In the genomic region with DNA sequence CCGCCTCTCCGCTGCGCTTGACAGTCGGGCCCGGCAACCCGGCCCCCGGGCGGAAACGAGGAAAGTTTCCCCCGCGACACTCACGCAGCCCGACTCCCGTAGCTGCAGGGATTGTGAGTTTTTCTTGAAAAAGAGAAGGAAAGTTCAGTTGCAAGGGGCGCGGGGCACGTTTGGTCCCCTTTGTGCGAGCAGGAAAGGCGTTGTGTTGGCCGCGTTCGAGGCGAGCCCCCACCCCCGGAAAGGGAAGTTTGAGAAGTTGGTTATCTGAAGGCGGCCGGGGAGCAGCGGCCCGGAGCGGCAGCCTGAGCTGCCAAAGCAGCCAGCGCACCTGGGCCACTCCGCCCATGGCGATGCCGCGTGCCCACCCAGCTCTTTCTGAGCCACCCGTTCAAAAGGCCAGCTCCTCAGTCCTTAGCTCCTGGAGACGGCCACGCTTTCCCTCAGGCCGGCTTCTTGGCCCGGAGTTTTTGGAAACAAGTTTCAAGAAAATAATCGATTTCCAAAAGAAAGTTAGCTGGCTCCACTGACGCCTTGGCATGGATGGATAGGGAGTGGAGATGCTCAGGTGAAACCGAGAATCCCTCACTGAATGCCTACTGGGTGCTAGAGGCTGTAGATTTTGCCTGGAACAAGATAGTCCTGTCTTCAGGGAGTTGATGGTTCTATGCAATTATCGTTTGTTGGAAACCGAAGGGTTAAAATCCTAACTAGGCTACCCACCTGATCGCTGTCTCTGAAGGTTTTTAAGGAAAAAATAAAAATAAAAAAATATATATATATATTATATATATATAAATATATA, we compare ENCODE assay signal across 8 cellular contexts. TPM values are rescaled to one million over a fixed set of nuclear protein-coding genes. Genes with fewer than 3 reads are reported as not detected.
DNase-seq lines count a peak whose midpoint lies in the region; ATAC-seq, FAIRE-seq and TF ChIP-seq lines count a peak whose summit lies in the region.

No MANE protein-coding gene starts in this region.

- TF ChIP-seq CTCF in WTC11 (IDR thresholded peaks at IDR 0.05) = no peak
- no peak for TF ChIP-seq CTCF in choroid plexus epithelial cell (conservative IDR thresholded peaks at IDR 0.05; ENCODE audit: low read depth, low read length)
- TF ChIP-seq CTCF in HepG2 (CRISPR knock-in tag; IDR thresholded peaks at IDR 0.05) = no peak

- peak; percentile 52 for ATAC-seq in GM21447 (IDR thresholded peaks at IDR 0.05; ENCODE audit: unreplicated experiment)
- peak; percentile 48 for ATAC-seq in WTC11
- peak; percentile 13 for ATAC-seq in HepG2

- no peak for TF ChIP-seq RAD21 in HepG2 (CRISPR knock-in tag; IDR thresholded peaks at IDR 0.05)

- H3K9me3 ChIP-seq in CD4-positive, alpha-beta memory T cell (ENCODE audit: control insufficient read depth in 1 of 2, low read length in 2 of 2) = no peaks in the 10 kb centered on the region
- no peaks in the 10 kb centered on the region for H3K9me3 ChIP-seq in HepG2 (ENCODE audit: low read length)

- no peaks in the 10 kb centered on the region for H3K9me3 Mint-ChIP-seq in CD4-positive, alpha-beta memory T cell
- H3K9me3 Mint-ChIP-seq in WTC11 = no peaks in the 10 kb centered on the region

- WGBS in HepG2 (ENCODE audit: low lambda C conversion rate) = under 1% methylated on average over 18 of the region's 45 CpGs

- peaks cover 5 to 21% of the 10 kb centered on the region in 2 donors for H3K36me3 Mint-ChIP-seq in CD4-positive, alpha-beta memory T cell
- H3K36me3 Mint-ChIP-seq in WTC11 = no peaks in the 10 kb centered on the region

- peak in 1 of 2 experiments; percentile 50; a peak in 3 of 4 replicates for TF ChIP-seq POLR2A in HepG2 (IDR thresholded peaks at IDR 0.05; ENCODE audit: insufficient read depth in 1 of 2, low read depth in 2 of 2, low read length in 2 of 2)

- intact Hi-C loops in CD4-positive, alpha-beta memory T cell (cut with micrococcal nuclease) = loop anchor here (1.0 to 2.0 kb wide), 2 partner anchors 24 to 52 kb away; no protein-coding TSS in a partner anchor
- intact Hi-C loops in HepG2 (cut with micrococcal nuclease; ENCODE audit: unreplicated experiment) = loop anchor here (2.0 to 5.0 kb wide), 3 partner anchors 95 to 260 kb away; no protein-coding TSS in a partner anchor

- TF ChIP-seq EP300 in HepG2 (IDR thresholded peaks at IDR 0.05; ENCODE audit: low read depth in 2 of 2, low read length in 2 of 2) (no peak), HepG2 (CRISPR knock-in tag; IDR thresholded peaks at IDR 0.05; ENCODE audit: borderline replicate concordance) (no peak)

- no peaks in the 10 kb centered on the region for H3K27me3 Mint-ChIP-seq in CD4-positive, alpha-beta memory T cell
- peaks cover 12% of the 10 kb centered on the region for H3K27me3 Mint-ChIP-seq in WTC11 (ENCODE audit: low read depth)

- H3K79me2 ChIP-seq in HepG2 (ENCODE audit: insufficient read depth, low read length) = peaks cover 96% of the 10 kb centered on the region

- FAIRE-seq in HepG2 (lab: Jason Lieb, UNC) = no peak

- POLR2A ChIA-PET in CD4-positive, alpha-beta memory T cell (lab: Charles Lee; ENCODE audit: partially characterized antibody) = interaction anchor here (0.9 to 18.1 kb wide), 23 partner anchors 9 to 925 kb away, joined by 3 to 318 read pairs (median 14); a partner anchor contains a TSS
- POLR2A ChIA-PET in WTC11 (lab: Charles Lee) (no interaction called here), HepG2 (lab: Yijun Ruan, JAX) (interaction anchor here (0.7 to 4.3 kb wide), 15 partner anchors 7 to 348 kb away, joined by 3 to 43 read pairs (median 5); no protein-coding TSS in a partner anchor)

- BruUV-seq in HepG2 (replicated peaks; lab: Mats Ljungman, UMichigan) = TSS peak; percentile 22

- H4K20me1 ChIP-seq in HepG2 (ENCODE audit: insufficient read depth, low read length) = peaks cover 38% of the 10 kb centered on the region

- peaks cover 49 to 74% (median 55%) of the 10 kb centered on the region in 4 donors for H3K4me1 Mint-ChIP-seq in CD4-positive, alpha-beta memory T cell
- H3K4me1 Mint-ChIP-seq in WTC11 = peaks cover 62% of the 10 kb centered on the region

- in situ Hi-C loops in HepG2 (cut with HindIII; ENCODE audit: extremely low pct_ligation_motif_present, low pct_unique_long_range_greater_than_20kb) = loop anchor here (5.0 to 10.0 kb wide), 3 partner anchors 115 to 492 kb away; no protein-coding TSS in a partner anchor

- H3K4me1 ChIP-seq in CD4-positive, alpha-beta memory T cell (ENCODE audit: insufficient read depth, low read length) = peaks cover 63% of the 10 kb centered on the region
- peaks cover 53% of the 10 kb centered on the region for H3K4me1 ChIP-seq in HepG2 (ENCODE audit: insufficient read depth, low read length)

- peak overlapping the region; percentile 56 for H3K4me2 ChIP-seq in HepG2 (ENCODE audit: low read depth, low read length)

- H3K36me3 ChIP-seq in CD4-positive, alpha-beta memory T cell (ENCODE audit: insufficient read depth, low read length) = no peaks in the 10 kb centered on the region
- H3K36me3 ChIP-seq in HepG2 (replicated peaks in 1 of 2; ENCODE audit: control insufficient read depth in 1 of 2, insufficient read depth in 2 of 2, low read length in 2 of 2) = peaks cover 3 to 17% of the 10 kb centered on the region in 2 experiments

- peak overlapping the region; percentile 86 to 98 (median 92) for H3K27ac Mint-ChIP-seq in CD4-positive, alpha-beta memory T cell
- no peak overlapping the region; the same call in 1 of the 2 replicates for H3K27ac Mint-ChIP-seq in WTC11

- peak overlapping the region; percentile 90 to 99 (median 98) for H3K4me3 Mint-ChIP-seq in CD4-positive, alpha-beta memory T cell
- H3K4me3 Mint-ChIP-seq in WTC11 = peak overlapping the region; percentile 86

- CTCF ChIA-PET in CD4-positive, alpha-beta memory T cell (lab: Charles Lee; ENCODE audit: partially characterized antibody) = interaction anchor here (0.8 to 4.1 kb wide), 13 partner anchors 11 to 408 kb away, joined by 3 to 32 read pairs (median 6); no protein-coding TSS in a partner anchor
- CTCF ChIA-PET in WTC11 (lab: Charles Lee) = interaction anchor here (0.6 to 0.9 kb wide), 3 partner anchors 27 to 86 kb away, joined by 3 to 4 read pairs (median 3); no protein-coding TSS in a partner anchor
- CTCF ChIA-PET in HepG2 (lab: Yijun Ruan, JAX; ENCODE audit: low intra/inter-chr PET ratio, low total read pairs) = no interaction called here

- peak; percentile 62 to 74 (median 67) for DNase-seq in CD4-positive, alpha-beta memory T cell
- peak; percentile 22 for DNase-seq in HuH-7.5 (ENCODE audit: low spot score)
- DNase-seq in WTC11 (ENCODE audit: low spot score) = peak; percentile 66
- peak; percentile 58 for DNase-seq in choroid plexus epithelial cell (ENCODE audit: low read depth)
- no peak for DNase-seq in HepG2 (ENCODE audit: low spot score)
- peak; percentile 51 to 59 (median 53) for DNase-seq in stimulated activated CD4-positive, alpha-beta T cell treated with anti-CD3 and anti-CD28 coated beads, TNF-alpha, amount 100 ng/mL, for 4 hours (ENCODE audit: low read depth in 3 of 3)
- no peak for DNase-seq in DMS79 (lab: John Stamatoyannopoulos, UW)

- H3K27ac ChIP-seq in CD4-positive, alpha-beta memory T cell (ENCODE audit: low read depth, low read length) = peak overlapping the region; percentile 85
- peak overlapping the region; percentile 93 for H3K27ac ChIP-seq in HepG2 (ENCODE audit: extremely low read length, insufficient read depth, low read length)

- no peak overlapping the region for H2AFZ ChIP-seq in HepG2 (ENCODE audit: low read length)

- H3K9ac ChIP-seq in HepG2 (ENCODE audit: insufficient read depth, low read depth, low read length) = peak overlapping the region; percentile 100

- peak overlapping the region; percentile 82 to 89 for H3K4me3 ChIP-seq in CD4-positive, alpha-beta memory T cell (ENCODE audit: low read length in 2 of 2)
- H3K4me3 ChIP-seq in choroid plexus epithelial cell (ENCODE audit: low read depth, low read length) (peak overlapping the region; percentile 91), HepG2 (replicated peaks in 1 of 3; ENCODE audit: insufficient read depth in 1 of 3, low read depth in 2 of 3, low read length in 3 of 3) (peak overlapping the region; percentile 96 to 100 (median 99))

- no peaks in the 10 kb centered on the region for H3K27me3 ChIP-seq in CD4-positive, alpha-beta memory T cell (ENCODE audit: insufficient read depth, low read length)
- peaks cover 0 to 2% of the 10 kb centered on the region in 2 experiments; a peak in 1 of 5 replicates for H3K27me3 ChIP-seq in HepG2 (ENCODE audit: control insufficient read depth in 1 of 2, insufficient read depth in 2 of 2, low read length in 2 of 2)

TF ChIP-seq in HepG2, 621 proteins besides CTCF, POLR2A, EP300 and RAD21 (continues in another document):
- TF ChIP-seq ZNF878 (CRISPR knock-in tag; IDR thresholded peaks at IDR 0.05) (no peak), ZNF549 (CRISPR knock-in tag; IDR thresholded peaks at IDR 0.05) (no peak), HDAC1 (CRISPR knock-in tag; IDR thresholded peaks at IDR 0.05) (peak; percentile 39; the same call in 1 of the 2 replicates)

RNA-seq across cellular contexts. Expression of a gene that starts 0.8 kb away (rescaled TPM):
- total RNA-seq in CD4-positive, alpha-beta memory T cell = 100 to 1,000 TPM; 110 TPM
- 100 to 1,000 TPM in 1 of 2 donors, 10 to 100 TPM in 1; 58.7 to 110 TPM for polyA plus RNA-seq in CD4-positive, alpha-beta memory T cell
- total RNA-seq in WTC11 (2021) = 6.7 to 9.6 TPM (median 7.7 TPM) in 3 replicates
- total RNA-seq in HepG2 (2016; rRNA removed; fragmentation: Illumina TruSeq; extraction: Trizol) = 68.1 and 82.2 TPM in 2 replicates
- total RNA-seq in HepG2 (2016; cell fraction: cytosol; rRNA removed; fragmentation: Illumina TruSeq; extraction: Trizol; ENCODE audit: low read depth) = 25.9 and 27.4 TPM in 2 replicates
- total RNA-seq in HepG2 (2016; cell fraction: insoluble cytoplasmic fraction; rRNA removed; fragmentation: Illumina TruSeq; extraction: Trizol) = 66.0 and 82.3 TPM in 2 replicates
- 67.6 and 68.8 TPM in 2 replicates for total RNA-seq in HepG2 (2016; cell fraction: membrane; rRNA removed; fragmentation: Illumina TruSeq; extraction: Trizol)
- 134 and 135 TPM in 2 replicates for total RNA-seq in HepG2 (2016; cell fraction: nucleus; rRNA removed; fragmentation: Illumina TruSeq; extraction: Trizol)
- polyA plus RNA-seq in HepG2 (2011; rRNA removed) = 187 and 204 TPM in 2 replicates
- 141 and 194 TPM in 2 replicates for polyA plus RNA-seq in HepG2 (2011; cell fraction: cytosol; rRNA removed)
- 105 and 123 TPM in 2 replicates for polyA plus RNA-seq in HepG2 (2011; cell fraction: nucleus; rRNA removed)
- polyA plus RNA-seq in HepG2 (2012) = 125 and 162 TPM in 2 replicates
- 8.6 and 9.7 TPM in 2 replicates for polyA plus RNA-seq in HepG2 (2016; cell fraction: cytosol; fragmentation: Illumina TruSeq; extraction: Trizol; ENCODE audit: low read depth)
- polyA plus RNA-seq in HepG2 (2016; cell fraction: insoluble cytoplasmic fraction; fragmentation: Illumina TruSeq; extraction: Trizol; ENCODE audit: low read depth) = 68.0 and 70.0 TPM in 2 replicates
- 38.2 and 38.9 TPM in 2 replicates for polyA plus RNA-seq in HepG2 (2016; cell fraction: membrane; fragmentation: Illumina TruSeq; extraction: Trizol; ENCODE audit: low read depth)
- 134 and 138 TPM in 2 replicates for polyA plus RNA-seq in HepG2 (2016; cell fraction: nucleus; fragmentation: Illumina TruSeq; extraction: Trizol; ENCODE audit: insufficient read depth, low read depth)
- 24.1 and 399 TPM in 2 replicates for polyA minus RNA-seq in HepG2 (2011; rRNA and poly(A)+ RNA removed; ENCODE audit: low replicate concordance)
- polyA minus RNA-seq in HepG2 (2011; cell fraction: cytosol; rRNA and poly(A)+ RNA removed) = 188 and 237 TPM in 2 replicates
- 353 and 432 TPM in 2 replicates for polyA minus RNA-seq in HepG2 (2011; cell fraction: nucleus; rRNA and poly(A)+ RNA removed)

Comparison
In these comparisons a context has a peak if more than half of its experiments do, and no peak if none do; other contexts are left out.
1. DNase-seq: peak in CD4-positive, alpha-beta memory T cell (5 of 5), HuH-7.5 (single experiment), WTC11 (single experiment), choroid plexus epithelial cell (single experiment) and stimulated activated CD4-positive, alpha-beta T cell treated with anti-CD3 and anti-CD28 coated beads, TNF-alpha, amount 100 ng/mL, for 4 hours (3 of 3); none in HepG2 (single experiment) and DMS79 (single experiment).
2. Peak in every context shown above with its lines, with median percentiles within 50 percentile points of each other: H3K4me3 ChIP-seq and ATAC-seq.